ENCODE assay signal across 1 cellular context in the genomic region with DNA sequence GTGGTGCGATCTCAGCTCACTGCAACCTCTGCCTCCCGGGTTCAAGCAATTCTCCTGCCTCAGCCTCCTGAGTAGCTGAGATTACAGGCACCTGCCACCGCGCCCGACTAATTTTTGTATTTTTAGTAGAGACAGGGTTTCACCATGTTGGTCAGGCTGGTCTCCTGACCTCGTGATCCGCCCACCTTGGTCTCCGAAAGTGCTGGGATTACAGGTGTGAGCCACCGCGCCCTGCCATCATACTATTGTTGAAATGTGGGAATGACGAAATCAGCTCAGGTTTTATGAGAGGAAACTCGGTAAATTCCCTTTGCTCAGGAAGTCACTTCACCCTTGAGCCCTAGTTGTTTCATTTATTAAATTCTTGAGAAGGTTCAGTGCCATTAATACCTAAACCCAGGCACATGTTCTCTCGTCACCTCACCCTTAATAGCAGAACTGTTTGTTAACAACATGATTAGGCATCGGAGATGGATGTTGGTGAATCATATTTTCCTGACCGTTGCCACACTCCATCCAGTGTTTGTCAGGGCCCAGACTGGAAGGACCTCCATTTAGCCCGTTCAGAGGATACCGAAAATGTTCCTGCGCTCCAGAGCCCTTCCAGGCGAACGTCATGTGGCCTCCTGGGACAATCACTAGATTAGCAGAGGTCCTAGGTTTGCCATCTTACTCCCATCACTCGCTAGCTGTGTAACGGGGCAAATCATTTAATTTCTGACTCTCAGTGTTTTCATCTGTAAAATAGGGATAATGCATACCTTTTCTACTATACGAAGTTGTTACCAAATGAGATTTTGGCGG.
TF ChIP-seq lines count a peak whose summit lies in the region.

No MANE protein-coding gene starts in this region.

TF ChIP-seq in WTC11, 78 proteins besides CTCF, POLR2A, EP300 and RAD21 (continued from another document):
- TF ChIP-seq, protein P1, sequence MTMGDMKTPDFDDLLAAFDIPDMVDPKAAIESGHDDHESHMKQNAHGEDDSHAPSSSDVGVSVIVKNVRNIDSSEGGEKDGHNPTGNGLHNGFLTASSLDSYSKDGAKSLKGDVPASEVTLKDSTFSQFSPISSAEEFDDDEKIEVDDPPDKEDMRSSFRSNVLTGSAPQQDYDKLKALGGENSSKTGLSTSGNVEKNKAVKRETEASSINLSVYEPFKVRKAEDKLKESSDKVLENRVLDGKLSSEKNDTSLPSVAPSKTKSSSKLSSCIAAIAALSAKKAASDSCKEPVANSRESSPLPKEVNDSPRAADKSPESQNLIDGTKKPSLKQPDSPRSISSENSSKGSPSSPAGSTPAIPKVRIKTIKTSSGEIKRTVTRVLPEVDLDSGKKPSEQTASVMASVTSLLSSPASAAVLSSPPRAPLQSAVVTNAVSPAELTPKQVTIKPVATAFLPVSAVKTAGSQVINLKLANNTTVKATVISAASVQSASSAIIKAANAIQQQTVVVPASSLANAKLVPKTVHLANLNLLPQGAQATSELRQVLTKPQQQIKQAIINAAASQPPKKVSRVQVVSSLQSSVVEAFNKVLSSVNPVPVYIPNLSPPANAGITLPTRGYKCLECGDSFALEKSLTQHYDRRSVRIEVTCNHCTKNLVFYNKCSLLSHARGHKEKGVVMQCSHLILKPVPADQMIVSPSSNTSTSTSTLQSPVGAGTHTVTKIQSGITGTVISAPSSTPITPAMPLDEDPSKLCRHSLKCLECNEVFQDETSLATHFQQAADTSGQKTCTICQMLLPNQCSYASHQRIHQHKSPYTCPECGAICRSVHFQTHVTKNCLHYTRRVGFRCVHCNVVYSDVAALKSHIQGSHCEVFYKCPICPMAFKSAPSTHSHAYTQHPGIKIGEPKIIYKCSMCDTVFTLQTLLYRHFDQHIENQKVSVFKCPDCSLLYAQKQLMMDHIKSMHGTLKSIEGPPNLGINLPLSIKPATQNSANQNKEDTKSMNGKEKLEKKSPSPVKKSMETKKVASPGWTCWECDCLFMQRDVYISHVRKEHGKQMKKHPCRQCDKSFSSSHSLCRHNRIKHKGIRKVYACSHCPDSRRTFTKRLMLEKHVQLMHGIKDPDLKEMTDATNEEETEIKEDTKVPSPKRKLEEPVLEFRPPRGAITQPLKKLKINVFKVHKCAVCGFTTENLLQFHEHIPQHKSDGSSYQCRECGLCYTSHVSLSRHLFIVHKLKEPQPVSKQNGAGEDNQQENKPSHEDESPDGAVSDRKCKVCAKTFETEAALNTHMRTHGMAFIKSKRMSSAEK (CRISPR knock-in tag; IDR thresholded peaks at IDR 0.05; ENCODE audit: borderline replicate concordance): no peak
- TF ChIP-seq, protein P2, sequence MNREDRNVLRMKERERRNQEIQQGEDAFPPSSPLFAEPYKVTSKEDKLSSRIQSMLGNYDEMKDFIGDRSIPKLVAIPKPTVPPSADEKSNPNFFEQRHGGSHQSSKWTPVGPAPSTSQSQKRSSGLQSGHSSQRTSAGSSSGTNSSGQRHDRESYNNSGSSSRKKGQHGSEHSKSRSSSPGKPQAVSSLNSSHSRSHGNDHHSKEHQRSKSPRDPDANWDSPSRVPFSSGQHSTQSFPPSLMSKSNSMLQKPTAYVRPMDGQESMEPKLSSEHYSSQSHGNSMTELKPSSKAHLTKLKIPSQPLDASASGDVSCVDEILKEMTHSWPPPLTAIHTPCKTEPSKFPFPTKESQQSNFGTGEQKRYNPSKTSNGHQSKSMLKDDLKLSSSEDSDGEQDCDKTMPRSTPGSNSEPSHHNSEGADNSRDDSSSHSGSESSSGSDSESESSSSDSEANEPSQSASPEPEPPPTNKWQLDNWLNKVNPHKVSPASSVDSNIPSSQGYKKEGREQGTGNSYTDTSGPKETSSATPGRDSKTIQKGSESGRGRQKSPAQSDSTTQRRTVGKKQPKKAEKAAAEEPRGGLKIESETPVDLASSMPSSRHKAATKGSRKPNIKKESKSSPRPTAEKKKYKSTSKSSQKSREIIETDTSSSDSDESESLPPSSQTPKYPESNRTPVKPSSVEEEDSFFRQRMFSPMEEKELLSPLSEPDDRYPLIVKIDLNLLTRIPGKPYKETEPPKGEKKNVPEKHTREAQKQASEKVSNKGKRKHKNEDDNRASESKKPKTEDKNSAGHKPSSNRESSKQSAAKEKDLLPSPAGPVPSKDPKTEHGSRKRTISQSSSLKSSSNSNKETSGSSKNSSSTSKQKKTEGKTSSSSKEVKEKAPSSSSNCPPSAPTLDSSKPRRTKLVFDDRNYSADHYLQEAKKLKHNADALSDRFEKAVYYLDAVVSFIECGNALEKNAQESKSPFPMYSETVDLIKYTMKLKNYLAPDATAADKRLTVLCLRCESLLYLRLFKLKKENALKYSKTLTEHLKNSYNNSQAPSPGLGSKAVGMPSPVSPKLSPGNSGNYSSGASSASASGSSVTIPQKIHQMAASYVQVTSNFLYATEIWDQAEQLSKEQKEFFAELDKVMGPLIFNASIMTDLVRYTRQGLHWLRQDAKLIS (CRISPR knock-in tag; IDR thresholded peaks at IDR 0.05; ENCODE audit: borderline replicate concordance): no peak
- no peak for TF ChIP-seq ZNF219 (CRISPR knock-in tag; IDR thresholded peaks at IDR 0.05; ENCODE audit: borderline replicate concordance)
- TF ChIP-seq, protein P3, sequence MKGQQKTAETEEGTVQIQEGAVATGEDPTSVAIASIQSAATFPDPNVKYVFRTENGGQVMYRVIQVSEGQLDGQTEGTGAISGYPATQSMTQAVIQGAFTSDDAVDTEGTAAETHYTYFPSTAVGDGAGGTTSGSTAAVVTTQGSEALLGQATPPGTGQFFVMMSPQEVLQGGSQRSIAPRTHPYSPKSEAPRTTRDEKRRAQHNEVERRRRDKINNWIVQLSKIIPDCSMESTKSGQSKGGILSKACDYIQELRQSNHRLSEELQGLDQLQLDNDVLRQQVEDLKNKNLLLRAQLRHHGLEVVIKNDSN (CRISPR knock-in tag; IDR thresholded peaks at IDR 0.05): no peak
- no peak for TF ChIP-seq RORB (CRISPR knock-in tag; IDR thresholded peaks at IDR 0.05)
- TF ChIP-seq ESRRA (CRISPR knock-in tag; IDR thresholded peaks at IDR 0.05; ENCODE audit: borderline replicate concordance): no peak
- TF ChIP-seq, protein P4, sequence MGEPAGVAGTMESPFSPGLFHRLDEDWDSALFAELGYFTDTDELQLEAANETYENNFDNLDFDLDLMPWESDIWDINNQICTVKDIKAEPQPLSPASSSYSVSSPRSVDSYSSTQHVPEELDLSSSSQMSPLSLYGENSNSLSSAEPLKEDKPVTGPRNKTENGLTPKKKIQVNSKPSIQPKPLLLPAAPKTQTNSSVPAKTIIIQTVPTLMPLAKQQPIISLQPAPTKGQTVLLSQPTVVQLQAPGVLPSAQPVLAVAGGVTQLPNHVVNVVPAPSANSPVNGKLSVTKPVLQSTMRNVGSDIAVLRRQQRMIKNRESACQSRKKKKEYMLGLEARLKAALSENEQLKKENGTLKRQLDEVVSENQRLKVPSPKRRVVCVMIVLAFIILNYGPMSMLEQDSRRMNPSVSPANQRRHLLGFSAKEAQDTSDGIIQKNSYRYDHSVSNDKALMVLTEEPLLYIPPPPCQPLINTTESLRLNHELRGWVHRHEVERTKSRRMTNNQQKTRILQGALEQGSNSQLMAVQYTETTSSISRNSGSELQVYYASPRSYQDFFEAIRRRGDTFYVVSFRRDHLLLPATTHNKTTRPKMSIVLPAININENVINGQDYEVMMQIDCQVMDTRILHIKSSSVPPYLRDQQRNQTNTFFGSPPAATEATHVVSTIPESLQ (CRISPR knock-in tag; IDR thresholded peaks at IDR 0.05): no peak
- no peak for TF ChIP-seq NR1H2 (CRISPR knock-in tag; IDR thresholded peaks at IDR 0.05)
